15 cellular contexts compared by ENCODE assay signal in the genomic region with DNA sequence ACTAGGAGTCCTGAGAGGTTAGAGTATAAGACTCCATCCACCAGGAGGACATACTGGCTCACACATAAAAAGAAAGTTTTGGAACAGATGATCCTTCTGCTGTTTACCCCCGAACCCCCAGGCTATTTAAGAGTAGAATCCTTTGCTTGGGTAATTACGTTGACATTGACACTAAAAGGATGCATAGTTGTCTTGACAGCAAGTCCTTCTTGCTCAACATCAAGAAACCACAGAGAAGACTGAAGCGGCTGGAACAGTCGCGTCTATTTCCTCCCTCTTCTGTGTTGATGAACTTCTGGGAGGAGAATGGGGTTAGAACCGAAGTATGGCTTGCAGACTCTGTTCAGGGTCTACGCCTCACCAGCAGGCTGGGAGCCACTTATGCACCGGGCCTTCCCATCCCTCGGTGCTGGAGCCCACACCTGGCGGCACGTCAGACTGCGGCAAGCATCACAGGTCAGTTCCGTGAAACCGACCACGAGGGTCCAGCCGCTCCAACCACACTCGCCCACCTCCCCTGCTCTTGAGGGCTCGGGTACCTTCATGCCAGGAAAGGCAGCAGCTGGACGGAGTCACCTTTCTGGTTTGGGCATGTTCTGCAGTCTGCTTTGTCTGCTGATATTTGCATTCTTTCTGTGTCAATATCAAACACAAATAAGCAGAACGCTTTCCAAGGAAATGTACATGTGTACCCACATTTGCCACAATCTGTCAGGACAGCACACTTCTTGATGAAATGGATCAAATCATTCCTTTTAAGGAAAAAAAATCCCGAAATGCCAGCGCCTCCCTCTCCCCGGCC. TPM values are rescaled to one million over a fixed set of nuclear protein-coding genes. Genes with fewer than 3 reads are reported as not detected.
DNase-seq lines count a peak whose midpoint lies in the region; ATAC-seq, FAIRE-seq and TF ChIP-seq lines count a peak whose summit lies in the region.
"Had no signal": no experiment of that assay in that cellular context is flagged by ENCODE, and none has a peak within 500 bp of the region (broad histone marks: within the 10 kb centered on the region; RNA-seq: fewer than 3 reads in every experiment).

No MANE protein-coding gene starts in this region.

- in situ Hi-C loops in transverse colon (cut with MboI; ENCODE audit: low pct_ligation_motif_present in 1 of 4, low pct_unique_long_range_greater_than_20kb in 1 of 4, low sequenced_read_pairs in 3 of 4), result loop anchor here in 1 of 4 donors (10.0 kb wide), 1 partner anchor 216 kb away; a partner anchor contains a TSS

- no peaks in the 10 kb centered on the region for H3K9me3 ChIP-seq in pancreas
- no peaks in the 10 kb centered on the region for H3K9me3 ChIP-seq in thyroid gland
- H3K9me3 ChIP-seq in transverse colon, result no peaks in the 10 kb centered on the region
- H3K9me3 ChIP-seq in MG63, result no peaks in the 10 kb centered on the region

- no peak for TF ChIP-seq EP300 in transverse colon (IDR thresholded peaks at IDR 0.05; ENCODE audit: low read depth)

- H3K4me1 ChIP-seq in pancreas, result peaks cover 0 to 12% (median 5%) of the 10 kb centered on the region in 3 donors
- peaks cover 0 to 10% of the 10 kb centered on the region in 2 donors for H3K4me1 ChIP-seq in thyroid gland
- H3K4me1 ChIP-seq in transverse colon, result no peaks in the 10 kb centered on the region

- intact Hi-C loops in pancreas (cut with DNase I) (loop anchor here in 2 of 3 donors (5.0 to 10.0 kb wide), 2 partner anchors 33 to 246 kb away; no protein-coding TSS in a partner anchor), thyroid gland (cut with DNase I) (loop anchor here (5.0 kb wide), 2 partner anchors 33 to 213 kb away; a partner anchor contains a TSS), transverse colon (cut with DNase I; ENCODE audit: low total_unique reads) (no loop called here)

- no peak for FAIRE-seq in pancreas (lab: Jason Lieb, UNC)
- FAIRE-seq: colon, small intestine had no signal

- H3K36me3 ChIP-seq in pancreas, result no peaks in the 10 kb centered on the region
- no peaks in the 10 kb centered on the region for H3K36me3 ChIP-seq in thyroid gland
- no peaks in the 10 kb centered on the region for H3K36me3 ChIP-seq in transverse colon
- H3K36me3 ChIP-seq in MG63, result no peaks in the 10 kb centered on the region

- H3K4me3 Mint-ChIP-seq in stimulated activated naive CD8-positive, alpha-beta T cell treated with anti-CD3 and anti-CD28 coated beads, Interleukin-15, amount 100 ng/mL, for 72 hours, result no peak overlapping the region
- H3K4me3 Mint-ChIP-seq: activated naive CD4-positive, alpha-beta T cell treated with anti-CD3 and anti-CD28 coated beads for 36 hours; CD8-positive, alpha-beta memory T cell; natural killer cell had no signal

- H3K27me3 ChIP-seq in pancreas, result no peaks in the 10 kb centered on the region
- H3K27me3 ChIP-seq in thyroid gland, result no peaks in the 10 kb centered on the region
- H3K27me3 ChIP-seq in transverse colon, result no peaks in the 10 kb centered on the region
- no peaks in the 10 kb centered on the region for H3K27me3 ChIP-seq in MG63

- TF ChIP-seq POLR2A in thyroid gland (IDR thresholded peaks at IDR 0.05) (no peak), transverse colon (IDR thresholded peaks at IDR 0.05) (no peak)

- peaks cover 17% of the 10 kb centered on the region for H3K4me1 Mint-ChIP-seq in stimulated activated naive CD8-positive, alpha-beta T cell treated with anti-CD3 and anti-CD28 coated beads, Interleukin-15, amount 100 ng/mL, for 72 hours
- H3K4me1 Mint-ChIP-seq: CD8-positive, alpha-beta memory T cell; natural killer cell had no signal

- no peaks in the 10 kb centered on the region for H3K27me3 Mint-ChIP-seq in stimulated activated naive CD8-positive, alpha-beta T cell treated with anti-CD3 and anti-CD28 coated beads, Interleukin-15, amount 100 ng/mL, for 72 hours

- TF ChIP-seq CTCF in pancreas (IDR thresholded peaks at IDR 0.05) (no peak), thyroid gland (IDR thresholded peaks at IDR 0.05) (no peak), transverse colon (IDR thresholded peaks at IDR 0.05) (no peak)

- no peak overlapping the region for H3K27ac Mint-ChIP-seq in stimulated activated naive CD8-positive, alpha-beta T cell treated with anti-CD3 and anti-CD28 coated beads, Interleukin-15, amount 100 ng/mL, for 72 hours
- H3K27ac Mint-ChIP-seq: activated naive CD4-positive, alpha-beta T cell treated with anti-CD3 and anti-CD28 coated beads for 36 hours; natural killer cell had no signal

- 49% methylated on average over 23 of the region's 23 CpGs for WGBS in pancreas, 2 donors
- WGBS in thyroid gland, 2 donors, result 91 to 94% methylated on average over 23 of the region's 23 CpGs
- WGBS in transverse colon (ENCODE audit: low coverage in 1 of 2), 2 donors, result 81% methylated on average over 23 of the region's 23 CpGs; no CpG with 5 or more reads in 1 of the 2 donors

- no peak for ATAC-seq in SK-N-SH treated with all-trans-retinoic acid at 6 μM for 48 hours
- ATAC-seq in pancreas, result peak; percentile 55 to 73 (median 70)
- ATAC-seq in stimulated activated naive CD8-positive, alpha-beta T cell treated with anti-CD3 and anti-CD28 coated beads, Interleukin-15, amount 100 ng/mL, for 72 hours, result no peak
- ATAC-seq: natural killer cell had no signal

- H3K4me3 ChIP-seq in pancreas (no peak overlapping the region), thyroid gland (replicated peaks in 1 of 3) (no peak overlapping the region), transverse colon (no peak overlapping the region), MG63 (no peak overlapping the region)

- H3K27ac ChIP-seq in pancreas (peak overlapping the region in 2 of 4 donors; percentile 17 to 22), thyroid gland (no peak overlapping the region), transverse colon (peak overlapping the region in 1 of 4 donors; percentile 21)

- DNase-seq in GF-D8 (lab: John Stamatoyannopoulos, UW) (peak; percentile 13), NCI-H2029 treated with DMSO at 0.1 percent for 48 hours (lab: John Stamatoyannopoulos, UW) (peak; percentile 86), pancreas (peak in 4 of 6 donors; percentile 35 to 64 (median 50)), thyroid gland (no peak), transverse colon (no peak), MG63 (no peak)
- no peak for DNase-seq in stimulated activated naive CD8-positive, alpha-beta T cell treated with anti-CD3 and anti-CD28 coated beads, Interleukin-15, amount 100 ng/mL, for 72 hours
- DNase-seq: activated CD4-positive, alpha-beta T cell treated with anti-CD3 and anti-CD28 coated beads, Interleukin-2, amount 50 U/mL, for 4 hours; activated naive CD4-positive, alpha-beta T cell treated with anti-CD3 and anti-CD28 coated beads for 36 hours; natural killer cell; NCI-H226; small intestine had no signal

- H3K9me3 Mint-ChIP-seq in stimulated activated naive CD8-positive, alpha-beta T cell treated with anti-CD3 and anti-CD28 coated beads, Interleukin-15, amount 100 ng/mL, for 72 hours, result no peaks in the 10 kb centered on the region
- H3K9me3 Mint-ChIP-seq: activated naive CD4-positive, alpha-beta T cell treated with anti-CD3 and anti-CD28 coated beads for 36 hours; CD8-positive, alpha-beta memory T cell; natural killer cell had no signal

TF ChIP-seq in SK-N-SH treated with all-trans-retinoic acid at 6 μM for 48 hours, 23 proteins besides CTCF, POLR2A, EP300 and RAD21:
- TF ChIP-seq ZFP3 (CRISPR knock-in tag; IDR thresholded peaks at IDR 0.05), result no peak
- no peak for TF ChIP-seq ZFP30 (CRISPR knock-in tag; IDR thresholded peaks at IDR 0.05)
- TF ChIP-seq RARB (CRISPR knock-in tag; IDR thresholded peaks at IDR 0.05), result no peak
- TF ChIP-seq, protein P1, sequence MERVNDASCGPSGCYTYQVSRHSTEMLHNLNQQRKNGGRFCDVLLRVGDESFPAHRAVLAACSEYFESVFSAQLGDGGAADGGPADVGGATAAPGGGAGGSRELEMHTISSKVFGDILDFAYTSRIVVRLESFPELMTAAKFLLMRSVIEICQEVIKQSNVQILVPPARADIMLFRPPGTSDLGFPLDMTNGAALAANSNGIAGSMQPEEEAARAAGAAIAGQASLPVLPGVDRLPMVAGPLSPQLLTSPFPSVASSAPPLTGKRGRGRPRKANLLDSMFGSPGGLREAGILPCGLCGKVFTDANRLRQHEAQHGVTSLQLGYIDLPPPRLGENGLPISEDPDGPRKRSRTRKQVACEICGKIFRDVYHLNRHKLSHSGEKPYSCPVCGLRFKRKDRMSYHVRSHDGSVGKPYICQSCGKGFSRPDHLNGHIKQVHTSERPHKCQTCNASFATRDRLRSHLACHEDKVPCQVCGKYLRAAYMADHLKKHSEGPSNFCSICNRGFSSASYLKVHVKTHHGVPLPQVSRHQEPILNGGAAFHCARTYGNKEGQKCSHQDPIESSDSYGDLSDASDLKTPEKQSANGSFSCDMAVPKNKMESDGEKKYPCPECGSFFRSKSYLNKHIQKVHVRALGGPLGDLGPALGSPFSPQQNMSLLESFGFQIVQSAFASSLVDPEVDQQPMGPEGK (CRISPR knock-in tag; IDR thresholded peaks at IDR 0.05; ENCODE audit: borderline replicate concordance), result no peak
- TF ChIP-seq TCF4 (CRISPR knock-in tag; IDR thresholded peaks at IDR 0.05; ENCODE audit: borderline replicate concordance), result no peak
- TF ChIP-seq ZNF70 (CRISPR knock-in tag; IDR thresholded peaks at IDR 0.05), result 0 out of 2 replicates have a peak, but pooled peaks have one; percentile 48
- TF ChIP-seq ESRRG (CRISPR knock-in tag; IDR thresholded peaks at IDR 0.05), result no peak
- TF ChIP-seq, protein P2, sequence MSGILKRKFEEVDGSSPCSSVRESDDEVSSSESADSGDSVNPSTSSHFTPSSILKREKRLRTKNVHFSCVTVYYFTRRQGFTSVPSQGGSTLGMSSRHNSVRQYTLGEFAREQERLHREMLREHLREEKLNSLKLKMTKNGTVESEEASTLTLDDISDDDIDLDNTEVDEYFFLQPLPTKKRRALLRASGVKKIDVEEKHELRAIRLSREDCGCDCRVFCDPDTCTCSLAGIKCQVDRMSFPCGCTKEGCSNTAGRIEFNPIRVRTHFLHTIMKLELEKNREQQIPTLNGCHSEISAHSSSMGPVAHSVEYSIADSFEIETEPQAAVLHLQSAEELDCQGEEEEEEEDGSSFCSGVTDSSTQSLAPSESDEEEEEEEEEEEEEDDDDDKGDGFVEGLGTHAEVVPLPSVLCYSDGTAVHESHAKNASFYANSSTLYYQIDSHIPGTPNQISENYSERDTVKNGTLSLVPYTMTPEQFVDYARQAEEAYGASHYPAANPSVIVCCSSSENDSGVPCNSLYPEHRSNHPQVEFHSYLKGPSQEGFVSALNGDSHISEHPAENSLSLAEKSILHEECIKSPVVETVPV (CRISPR knock-in tag; IDR thresholded peaks at IDR 0.05), result no peak
- TF ChIP-seq CSDC2 (CRISPR knock-in tag; IDR thresholded peaks at IDR 0.05), result no peak

RNA-seq across cellular contexts. Expression of a gene that starts 42.4 kb away (rescaled TPM):
- total RNA-seq in pancreas, result 10 to 100 TPM; 27.6 to 42.2 (median 34.7) TPM
- polyA plus RNA-seq in pancreas, result 10 to 100 TPM; 29.1 to 39.9 TPM
- total RNA-seq in thyroid gland, result 100 to 1,000 TPM in 1 of 4 donors, 10 to 100 TPM in 3; 57.8 to 148 (median 82.7) TPM
- 100 to 1,000 TPM in 1 of 4 donors, 10 to 100 TPM in 3; 58.9 to 175 (median 65.0) TPM for total RNA-seq in transverse colon
- 43.4 and 54.4 TPM in 2 replicates for total RNA-seq in MG63 (2014; rRNA removed; shearing (Covaris generic); ENCODE audit: low replicate concordance)

Comparison
In these comparisons a context has a peak if more than half of its experiments do, and no peak if none do; other contexts are left out.
1. DNase-seq: peak in GF-D8 (single experiment), NCI-H2029 treated with DMSO at 0.1 percent for 48 hours (single experiment) and pancreas (4 of 6); none in thyroid gland (0 of 2), stimulated activated naive CD8-positive, alpha-beta T cell treated with anti-CD3 and anti-CD28 coated beads, Interleukin-15, amount 100 ng/mL, for 72 hours (0 of 2), transverse colon (single experiment) and MG63 (single experiment).
2. ATAC-seq: peak in pancreas (4 of 4); none in SK-N-SH treated with all-trans-retinoic acid at 6 μM for 48 hours (single experiment) and stimulated activated naive CD8-positive, alpha-beta T cell treated with anti-CD3 and anti-CD28 coated beads, Interleukin-15, amount 100 ng/mL, for 72 hours (single experiment).